8 cellular contexts compared by ENCODE assay signal in the genomic region with DNA sequence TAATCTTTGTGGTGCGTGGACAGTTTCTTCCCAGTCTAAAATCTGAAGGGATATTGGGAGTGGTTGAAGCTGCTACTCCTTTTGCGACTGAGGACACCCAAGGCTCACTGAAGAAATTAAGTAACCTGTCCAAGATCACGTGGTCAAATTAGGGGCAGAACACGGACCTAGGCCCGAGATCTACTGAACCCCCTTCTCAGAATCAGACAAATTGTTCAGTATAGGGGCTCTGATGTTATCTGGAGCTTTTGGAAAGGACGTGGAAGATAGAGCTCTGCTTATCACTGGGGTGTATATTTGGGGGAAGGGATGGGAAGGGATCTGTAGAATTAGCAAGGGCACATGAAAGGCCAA. TPM values are rescaled to one million over a fixed set of nuclear protein-coding genes. Genes with fewer than 3 reads are reported as not detected.
DNase-seq lines count a peak whose midpoint lies in the region; ATAC-seq, FAIRE-seq and TF ChIP-seq lines count a peak whose summit lies in the region.

No MANE protein-coding gene starts in this region.

- no peaks in the 10 kb centered on the region for H3K36me3 Mint-ChIP-seq in T-cell

- no peaks in the 10 kb centered on the region for H3K9me3 ChIP-seq in skeletal muscle tissue (ENCODE audit: control insufficient read depth in 3 of 3, low read length in 3 of 3)

- H3K36me3 ChIP-seq in skeletal muscle tissue (ENCODE audit: control insufficient read depth in 3 of 3, insufficient read depth in 3 of 3, low read length in 3 of 3): no peaks in the 10 kb centered on the region

- peak overlapping the region; percentile 93 to 97 (median 96) for H3K9ac ChIP-seq in skeletal muscle tissue (ENCODE audit: low read depth in 1 of 3, low read length in 3 of 3)

- peak overlapping the region; percentile 67 to 79 for H3K27ac Mint-ChIP-seq in T-cell

- peak; percentile 14 for ATAC-seq in GM21717 (IDR thresholded peaks at IDR 0.05; ENCODE audit: unreplicated experiment)
- no peak for ATAC-seq in T-cell (replicated peaks in 1 of 4)
- no peak for ATAC-seq in foreskin keratinocyte
- ATAC-seq in HG03095 (IDR thresholded peaks at IDR 0.05; ENCODE audit: unreplicated experiment): no peak

- peaks cover 32 to 39% (median 38%) of the 10 kb centered on the region in 3 donors for H3K4me1 Mint-ChIP-seq in T-cell

- POLR2A ChIA-PET in T-cell (lab: Charles Lee): no interaction called here

- no peak for FAIRE-seq in urothelium cell line (lab: Jason Lieb, UNC)

- H3K27ac ChIP-seq in foreskin keratinocyte (peak overlapping the region; percentile 58), skeletal muscle tissue (ENCODE audit: low read depth, low read length) (peak overlapping the region; percentile 83)

- no peaks in the 10 kb centered on the region for H3K27me3 Mint-ChIP-seq in T-cell

- no peak for TF ChIP-seq CTCF in foreskin keratinocyte (conservative IDR thresholded peaks at IDR 0.05)

- H3K27me3 ChIP-seq in foreskin keratinocyte (no peaks in the 10 kb centered on the region), skeletal muscle tissue (ENCODE audit: control insufficient read depth in 3 of 3, insufficient read depth in 3 of 3, low read length in 3 of 3) (no peaks in the 10 kb centered on the region)

- peak overlapping the region; percentile 90 to 94 (median 93) for H3K4me3 ChIP-seq in skeletal muscle tissue (ENCODE audit: low read length in 3 of 3)

- peak overlapping the region; percentile 81 to 94 (median 89) for H3K4me3 Mint-ChIP-seq in T-cell

- H3K9me3 Mint-ChIP-seq in T-cell: no peaks in the 10 kb centered on the region

- DNase-seq in T-cell: no peak
- DNase-seq in foreskin keratinocyte: no peak
- no peak for DNase-seq in DMS153 treated with DMSO at 0.1 percent for 48 hours (lab: John Stamatoyannopoulos, UW; ENCODE audit: unreplicated experiment)
- DNase-seq in activated gamma-delta T cell (lab: John Stamatoyannopoulos, UW): no peak
- no peak for DNase-seq in urothelium cell line (ENCODE audit: low spot score)

- CTCF ChIA-PET in T-cell (lab: Charles Lee): interaction anchor here in 1 of 2 donors (0.6 kb wide), 1 partner anchor 284 kb away, joined by 3 read pairs; no protein-coding TSS in a partner anchor

- H3K4me1 ChIP-seq in foreskin keratinocyte (no peaks in the 10 kb centered on the region), skeletal muscle tissue (ENCODE audit: control insufficient read depth in 3 of 3, insufficient read depth in 3 of 3, low read length in 3 of 3) (peaks cover 0 to 17% (median 6%) of the 10 kb centered on the region in 3 donors)

RNA-seq across cellular contexts. Expression of a gene that starts 0.9 kb away (rescaled TPM):
- total RNA-seq in T-cell: 10 to 100 TPM; 25.2 to 35.2 (median 29.0) TPM
- total RNA-seq in foreskin keratinocyte: 16.0 and 16.3 TPM in 2 replicates
- 8.4 and 9.5 TPM in 2 replicates for polyA plus RNA-seq in foreskin keratinocyte
- total RNA-seq in skeletal muscle tissue: 12.5 TPM
